In the genomic region with DNA sequence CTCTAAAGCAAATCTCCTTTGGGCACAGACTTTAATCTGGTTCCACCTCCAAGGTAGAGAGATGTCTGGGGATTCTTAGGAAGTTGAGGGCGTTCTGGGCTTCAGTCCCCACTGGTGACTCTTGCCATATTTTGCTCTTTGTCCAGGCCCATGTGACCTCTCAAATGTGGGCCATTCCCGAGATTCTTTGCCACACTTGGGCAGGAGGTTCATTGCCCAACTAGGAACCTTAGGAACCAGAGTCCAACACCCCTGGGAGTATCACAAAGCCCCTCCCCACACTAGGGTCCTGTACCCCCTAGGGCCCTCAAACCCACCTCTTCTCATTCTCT, we compare ENCODE assay signal across 15 cellular contexts. TPM values are rescaled to one million over a fixed set of nuclear protein-coding genes. Genes with fewer than 3 reads are reported as not detected.
DNase-seq lines count a peak whose midpoint lies in the region; ATAC-seq, FAIRE-seq and TF ChIP-seq lines count a peak whose summit lies in the region.
"Had no signal": no experiment of that assay in that cellular context is flagged by ENCODE, and none has a peak within 500 bp of the region (broad histone marks: within the 10 kb centered on the region; RNA-seq: fewer than 3 reads in every experiment).

No MANE protein-coding gene starts in this region.

- H3K27ac ChIP-seq in PC-9, result peak overlapping the region; percentile 37
- H3K27ac ChIP-seq in foreskin keratinocyte, result peak overlapping the region; percentile 90
- no peak overlapping the region for H3K27ac ChIP-seq in kidney (ENCODE audit: low read depth in 2 of 2, low read length in 2 of 2)
- H3K27ac ChIP-seq: SJCRH30 had no signal

- H4K20me1 ChIP-seq in PC-9 (ENCODE audit: insufficient read depth), result no peaks in the 10 kb centered on the region

- CTCF ChIA-PET in PC-9 (lab: Charles Lee), result interaction anchor here (0.5 to 2.2 kb wide), 4 partner anchors 31 to 199 kb away, joined by 3 to 25 read pairs (median 13); no protein-coding TSS in a partner anchor

- BruUV-seq in PC-9 (replicated peaks; lab: Mats Ljungman, UMichigan), result no TSS peak

- H3F3A ChIP-seq in PC-9 (ENCODE audit: insufficient read depth, low read depth), result peaks cover 29% of the 10 kb centered on the region; the same call in 1 of the 2 replicates

- POLR2A ChIA-PET in PC-9 (lab: Charles Lee; ENCODE audit: unreplicated experiment), result interaction anchor here (0.6 to 1.0 kb wide), 2 partner anchors 50 to 67 kb away, joined by 3 to 5 read pairs; no protein-coding TSS in a partner anchor

- no peaks in the 10 kb centered on the region for H3K27me3 Mint-ChIP-seq in type B pancreatic cell

- H3K9ac ChIP-seq in kidney (ENCODE audit: low read length in 2 of 2), result no peak overlapping the region

- peak overlapping the region; percentile 30 for H3K4me2 ChIP-seq in PC-9

- H3K4me1 Mint-ChIP-seq in type B pancreatic cell (ENCODE audit: unreplicated experiment), result no peaks in the 10 kb centered on the region

- H3K79me2 ChIP-seq in PC-9 (ENCODE audit: low read depth), result no peaks in the 10 kb centered on the region

- no peak for DNase-seq in PC-9
- DNase-seq in bronchial epithelial cell (ENCODE audit: low read depth), result peak; percentile 69
- peak; percentile 80 to 91 for DNase-seq in foreskin keratinocyte
- DNase-seq in type B pancreatic cell (ENCODE audit: extremely low spot score, unreplicated experiment), result no peak
- no peak for DNase-seq in kidney
- DNase-seq in NCI-H82 treated with DMSO at 0.1 percent for 48 hours (lab: John Stamatoyannopoulos, UW; ENCODE audit: unreplicated experiment), result no peak
- DNase-seq: NCI-H2081 treated with DMSO at 0.1 percent for 48 hours had no signal

- peak overlapping the region; percentile 94 for H3K27ac Mint-ChIP-seq in type B pancreatic cell
- H3K27ac Mint-ChIP-seq: CD14-positive monocyte had no signal

- no peak overlapping the region for H2AFZ ChIP-seq in PC-9

- intact Hi-C loops in PC-9 (cut with micrococcal nuclease; ENCODE audit: unreplicated experiment) (no loop called here), kidney (cut with DNase I) (no loop called here)

- H3K4me3 Mint-ChIP-seq in type B pancreatic cell, result peak overlapping the region; percentile 54
- H3K4me3 Mint-ChIP-seq: CD14-positive monocyte had no signal

- H3K27me3 ChIP-seq in PC-9 (ENCODE audit: insufficient read depth, low read depth) (no peaks in the 10 kb centered on the region), bronchial epithelial cell (ENCODE audit: control insufficient read depth, insufficient read depth, low read length) (no peaks in the 10 kb centered on the region), foreskin keratinocyte (no peaks in the 10 kb centered on the region)
- H3K27me3 ChIP-seq: MG63, SJCRH30 had no signal

- peaks cover 56% of the 10 kb centered on the region for H3K4me1 ChIP-seq in PC-9 (replicated peaks; ENCODE audit: insufficient read depth)
- peaks cover 4% of the 10 kb centered on the region for H3K4me1 ChIP-seq in foreskin keratinocyte
- H3K4me1 ChIP-seq in kidney (ENCODE audit: control insufficient read depth in 1 of 2, insufficient read depth in 1 of 2, low read depth in 1 of 2, low read length in 2 of 2), result no peaks in the 10 kb centered on the region
- H3K4me1 ChIP-seq: HAP-1 had no signal

- H3K4me3 ChIP-seq in PC-9 (no peak overlapping the region), bronchial epithelial cell (ENCODE audit: low read depth, low read length) (no peak overlapping the region), kidney (ENCODE audit: low read length in 2 of 2) (no peak overlapping the region)
- H3K4me3 ChIP-seq: HAP-1, MG63, SJCRH30 had no signal

- H3K36me3 ChIP-seq in PC-9 (ENCODE audit: low read depth) (no peaks in the 10 kb centered on the region), bronchial epithelial cell (ENCODE audit: control insufficient read depth, insufficient read depth, low read length) (peaks cover 5% of the 10 kb centered on the region), kidney (ENCODE audit: control insufficient read depth in 1 of 2, insufficient read depth in 2 of 2, low read length in 2 of 2) (no peaks in the 10 kb centered on the region)
- H3K36me3 ChIP-seq: HAP-1, MG63, SJCRH30 had no signal

- no peak for ATAC-seq in foreskin keratinocyte
- ATAC-seq in GM21423 (IDR thresholded peaks at IDR 0.05; ENCODE audit: unreplicated experiment), result no peak
- no peak for ATAC-seq in HG02981 (IDR thresholded peaks at IDR 0.05; ENCODE audit: unreplicated experiment)

- no peaks in the 10 kb centered on the region for H3K36me3 Mint-ChIP-seq in type B pancreatic cell
- H3K36me3 Mint-ChIP-seq: CD14-positive monocyte had no signal

- no peaks in the 10 kb centered on the region for H3K9me3 ChIP-seq in PC-9 (ENCODE audit: insufficient read depth, low read depth)
- no peaks in the 10 kb centered on the region for H3K9me3 ChIP-seq in kidney (ENCODE audit: control insufficient read depth in 1 of 2, low read length in 2 of 2)
- H3K9me3 ChIP-seq: HAP-1, MG63, SJCRH30 had no signal

- FAIRE-seq in bronchial epithelial cell (lab: Jason Lieb, UNC) (peak; percentile 66), kidney (lab: Jason Lieb, UNC) (no peak)
- FAIRE-seq: GM12892 had no signal

- H3K9me3 Mint-ChIP-seq in type B pancreatic cell, result peaks cover 5% of the 10 kb centered on the region

- TF ChIP-seq CTCF in PC-9 (conservative IDR thresholded peaks at IDR 0.05), result no peak
- TF ChIP-seq CTCF in bronchial epithelial cell (IDR thresholded peaks at IDR 0.05; ENCODE audit: insufficient read depth, low read length, severe bottlenecking), result no peak
- no peak for TF ChIP-seq CTCF in foreskin keratinocyte (conservative IDR thresholded peaks at IDR 0.05)
- TF ChIP-seq CTCF in type B pancreatic cell (conservative IDR thresholded peaks at IDR 0.05), result no peak
- TF ChIP-seq CTCF in kidney (IDR thresholded peaks at IDR 0.05; ENCODE audit: borderline replicate concordance, extremely low read depth, insufficient read depth), result no peak

- no peaks in the 10 kb centered on the region for H3K9me2 ChIP-seq in PC-9 (ENCODE audit: insufficient read depth)

RNA-seq across cellular contexts. Expression of gene KRT14, which starts 6.5 kb away (rescaled TPM):
- 2.2 and 2.5 TPM in 2 replicates for total RNA-seq in PC-9 (2021)
- total RNA-seq in bronchial epithelial cell, result 463 and 1,445 TPM in 2 replicates
- 12,113 and 14,268 TPM in 2 replicates for total RNA-seq in foreskin keratinocyte
- polyA plus RNA-seq in foreskin keratinocyte, result 17,138 and 18,688 TPM in 2 replicates
- 0.19 and 0.64 TPM in 2 replicates for total RNA-seq in type B pancreatic cell (ENCODE audit: low replicate concordance)
- not detected for total RNA-seq in kidney
- polyA plus RNA-seq in kidney (ENCODE audit: insufficient read depth, low read depth, low replicate concordance), result not detected
- total RNA-seq: SJCRH30 had no signal
- polyA plus RNA-seq: CD14-positive monocyte had no signal

RNA-seq across cellular contexts. Expression of gene KRT9, which starts 8.4 kb away (rescaled TPM):
- 0.55 and 0.73 TPM in 2 replicates for total RNA-seq in PC-9 (2021)
- 0.26 and 0.51 TPM in 2 replicates for total RNA-seq in bronchial epithelial cell
- 1.0 and 1.3 TPM in 2 replicates for total RNA-seq in foreskin keratinocyte
- polyA plus RNA-seq in foreskin keratinocyte, result 1.4 and 1.7 TPM in 2 replicates
- total RNA-seq in type B pancreatic cell (ENCODE audit: low replicate concordance), result 0.85 and 7.4 TPM in 2 replicates
- total RNA-seq in kidney, result not detected
- not detected for polyA plus RNA-seq in kidney (ENCODE audit: insufficient read depth, low read depth, low replicate concordance)
- total RNA-seq: Daoy, SJCRH30 had no signal
- polyA plus RNA-seq: CD14-positive monocyte had no signal

RNA-seq across cellular contexts. Expression of gene KRT16, which starts 32.4 kb away (rescaled TPM):
- total RNA-seq in PC-9 (2021) (41.7 and 53.5 TPM in 2 replicates), bronchial epithelial cell (1,390 and 10,131 TPM in 2 replicates), foreskin keratinocyte (115 and 208 TPM in 2 replicates), type B pancreatic cell (ENCODE audit: low replicate concordance) (1.5 and 9.2 TPM in 2 replicates), kidney (3.1 TPM)
- polyA plus RNA-seq in foreskin keratinocyte (132 and 240 TPM in 2 replicates), kidney (ENCODE audit: insufficient read depth, low read depth, low replicate concordance) (not detected)
- polyA plus RNA-seq: CD14-positive monocyte had no signal

RNA-seq across cellular contexts. Expression of gene KRT17, which starts 44.2 kb away (rescaled TPM):
- total RNA-seq in PC-9 (2021), result 29.0 and 80.8 TPM in 2 replicates
- total RNA-seq in bronchial epithelial cell, result 25,286 and 30,463 TPM in 2 replicates
- total RNA-seq in foreskin keratinocyte, result 3,495 and 3,975 TPM in 2 replicates
- polyA plus RNA-seq in foreskin keratinocyte, result 3,974 and 4,528 TPM in 2 replicates
- 512 and 3,327 TPM in 2 replicates for total RNA-seq in type B pancreatic cell (ENCODE audit: low replicate concordance)
- total RNA-seq in kidney, result 11.1 TPM
- 5.5 TPM for polyA plus RNA-seq in kidney (ENCODE audit: insufficient read depth, low read depth, low replicate concordance)
- polyA plus RNA-seq: CD14-positive monocyte had no signal

RNA-seq across cellular contexts. Expression of gene KRT19, which starts 52.1 kb away (rescaled TPM):
- 1,811 and 2,277 TPM in 2 replicates for total RNA-seq in PC-9 (2021)
- 3,104 and 4,112 TPM in 2 replicates for total RNA-seq in bronchial epithelial cell
- 225 and 517 TPM in 2 replicates for total RNA-seq in foreskin keratinocyte
- 311 and 641 TPM in 2 replicates for polyA plus RNA-seq in foreskin keratinocyte
- 750 and 2,036 TPM in 2 replicates for total RNA-seq in type B pancreatic cell (ENCODE audit: low replicate concordance)
- total RNA-seq in kidney, result 781 TPM
- polyA plus RNA-seq in kidney (ENCODE audit: insufficient read depth, low read depth, low replicate concordance), result 319 TPM
- total RNA-seq: SJCRH30 had no signal
- polyA plus RNA-seq: CD14-positive monocyte had no signal

Comparison
In these comparisons a context has a peak if more than half of its experiments do, and no peak if none do; other contexts are left out.
1. DNase-seq: peak in bronchial epithelial cell (single experiment) and foreskin keratinocyte (2 of 2); none in PC-9 (0 of 2), type B pancreatic cell (single experiment), kidney (single experiment) and NCI-H82 treated with DMSO at 0.1 percent for 48 hours (single experiment).
2. H3K27ac ChIP-seq: peak in PC-9 (single experiment) and foreskin keratinocyte (single experiment); none in kidney (0 of 2).
3. RNA of gene KRT14, which starts 6.5 kb away (total RNA-seq): 12,113 to 14,268 TPM in foreskin keratinocyte and 463 to 1,445 TPM in bronchial epithelial cell; 2.2 to 2.5 TPM in PC-9, 0.19 to 0.64 TPM in type B pancreatic cell and not detected in kidney (single experiment); every median in the first group is over 100 times any median in the second.